ENCODE assay signal across 23 cellular contexts in the genomic region with DNA sequence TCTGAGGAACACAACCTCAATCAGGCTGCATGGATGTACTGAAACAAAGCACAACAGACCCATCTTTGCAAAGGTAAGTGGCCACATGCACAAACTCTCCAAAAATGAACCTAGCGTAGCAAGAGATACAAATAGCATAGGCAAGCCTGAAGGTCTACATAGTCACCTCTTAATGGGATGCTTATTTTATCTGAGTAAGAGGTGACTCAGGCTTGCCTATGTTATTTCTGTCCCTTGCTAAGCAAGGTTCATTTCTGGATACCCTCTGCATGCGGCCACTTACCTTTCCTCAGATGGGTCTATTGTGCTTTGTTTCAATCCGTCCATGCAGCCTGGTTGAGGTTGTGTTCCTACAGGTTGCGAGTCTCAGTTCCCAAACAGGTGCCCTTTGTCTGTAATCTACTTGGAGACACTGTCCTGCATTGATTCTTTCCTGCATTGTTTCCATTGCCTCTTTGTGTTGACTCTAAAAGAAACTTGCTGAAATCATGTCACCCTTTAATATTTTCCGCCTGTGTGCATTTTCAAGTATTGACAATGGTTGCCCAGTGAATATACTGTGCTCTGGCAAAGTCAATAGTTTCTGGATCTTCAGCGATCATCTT.
"Had no signal": no experiment of that assay in that cellular context is flagged by ENCODE, and none has a peak within 500 bp of the region (broad histone marks: within the 10 kb centered on the region; RNA-seq: fewer than 3 reads in every experiment).

No MANE protein-coding gene starts in this region.

- H3K4me3 ChIP-seq: adrenal gland, ascending aorta, dorsolateral prefrontal cortex, psoas muscle, skin epidermis, tibial artery, vagina had no signal

- H3K27me3 ChIP-seq: adrenal gland, ascending aorta, tibial artery, vagina had no signal

- FAIRE-seq: colon, endothelial cell of umbilical vein had no signal

- H3K36me3 ChIP-seq: adrenal gland, ascending aorta, tibial artery, vagina had no signal

- ATAC-seq: activated T-helper 17 cell treated with anti-CD3 and anti-CD28 coated beads, Interleukin-2, amount 50 U/mL, for 72 hours; effector memory CD8-positive, alpha-beta T cell; esophagus mucosa; left ventricle myocardium superior; natural killer cell; psoas muscle; right cardiac atrium; stimulated activated effector memory CD8-positive, alpha-beta T cell treated with anti-CD3 and anti-CD28 coated beads, Interleukin-12 subunit alpha, Interleukin-12 subunit beta, amount 100 ng/mL, for 72 hours; stimulated activated naive CD8-positive, alpha-beta T cell treated with anti-CD3 and anti-CD28 coated beads, Interleukin-15, amount 100 ng/mL, for 72 hours had no signal

- DNase-seq: activated CD4-positive, CD25-positive, alpha-beta regulatory T cell treated with anti-CD3 and anti-CD28 coated beads, Interleukin-2, amount 50 U/mL, for 72 hours; activated T-cell treated with anti-CD3 and anti-CD28 coated beads, Interleukin-2, amount 50 U/mL, for 1 hour; adrenal gland; dorsolateral prefrontal cortex; effector memory CD8-positive, alpha-beta T cell; immature natural killer cell; left ventricle myocardium superior; mammary epithelial cell; midbrain; natural killer cell; psoas muscle; right cardiac atrium; stimulated activated CD4-positive, alpha-beta T cell treated with anti-CD3 and anti-CD28 coated beads, Interleukin-2, amount 100 ng/mL, for 24 hours; stimulated activated naive CD8-positive, alpha-beta T cell treated with anti-CD3 and anti-CD28 coated beads, Interleukin-15, amount 100 ng/mL, for 72 hours; tibial artery had no signal
